17 cellular contexts compared by ENCODE assay signal in genomic region chr14:61841145-61841544, GRCh38. TPM values are rescaled to one million over a fixed set of nuclear protein-coding genes. Genes with fewer than 3 reads are reported as not detected.
DNase-seq lines count a peak whose midpoint lies in the region; ATAC-seq and TF ChIP-seq lines count a peak whose summit lies in the region.
"Had no signal": no experiment of that assay in that cellular context is flagged by ENCODE, and none has a peak within 500 bp of the region (broad histone marks: within the 10 kb centered on the region; RNA-seq: fewer than 3 reads in every experiment).

No MANE protein-coding gene starts in this region.

- H3K36me3 ChIP-seq in GM23248 (ENCODE audit: low read depth) = no peaks in the 10 kb centered on the region
- H3K36me3 ChIP-seq in SK-N-SH (replicated peaks in 1 of 2; ENCODE audit: control insufficient read depth in 1 of 2, insufficient read depth in 2 of 2, low read length in 1 of 2) = no peaks in the 10 kb centered on the region
- H3K36me3 ChIP-seq: BLaER1, SJCRH30 had no signal

- no peak for TF ChIP-seq EP300 in SK-N-SH (IDR thresholded peaks at IDR 0.05; ENCODE audit: borderline replicate concordance in 1 of 2, low read depth in 1 of 2, low read length in 1 of 2)

- H3K9me3 ChIP-seq in GM23248 (ENCODE audit: low read depth) = no peaks in the 10 kb centered on the region
- H3K9me3 ChIP-seq in SK-N-SH = no peaks in the 10 kb centered on the region
- H3K9me3 ChIP-seq: SJCRH30 had no signal

- no peaks in the 10 kb centered on the region for H3F3A ChIP-seq in GM23248 (ENCODE audit: insufficient read depth)
- H3F3A ChIP-seq in SK-N-SH (replicated peaks; ENCODE audit: insufficient read depth) = peaks cover 5% of the 10 kb centered on the region

- TF ChIP-seq CTCF in SK-N-SH (IDR thresholded peaks at IDR 0.05) = no peak

- peaks cover 26% of the 10 kb centered on the region for H3K79me2 ChIP-seq in GM23248 (ENCODE audit: insufficient read depth)
- no peaks in the 10 kb centered on the region for H3K79me2 ChIP-seq in SK-N-SH (ENCODE audit: insufficient read depth)

- in situ Hi-C loops in GM23248 (cut with MboI) = no loop called here

- H3K9me2 ChIP-seq in GM23248 (ENCODE audit: insufficient read depth) (no peaks in the 10 kb centered on the region), SK-N-SH (no peaks in the 10 kb centered on the region)

- H4K20me1 ChIP-seq in GM23248 (ENCODE audit: insufficient read depth) (no peaks in the 10 kb centered on the region), SK-N-SH (ENCODE audit: insufficient read depth) (no peaks in the 10 kb centered on the region)
- H4K20me1 ChIP-seq: BLaER1 had no signal

- DNase-seq in GM23248 = peak; percentile 10
- peak; percentile 25 for DNase-seq in NCI-H1105 treated with DMSO at 0.1 percent for 48 hours (lab: John Stamatoyannopoulos, UW)
- DNase-seq in SK-N-SH = peak; percentile 31
- peak; percentile 50 for DNase-seq in foreskin melanocyte
- DNase-seq in putamen (ENCODE audit: low spot score) = no peak
- DNase-seq in HPDE6-E6E7 (ENCODE audit: extremely low spot score) = no peak
- DNase-seq: activated CD8-positive, alpha-beta T cell treated with anti-CD3 and anti-CD28 coated beads, Interleukin-2, amount 10 ng/mL, durations not matched to agents 7 days and 5 days; effector memory CD4-positive, alpha-beta T cell; mesendoderm; NCI-H526; stimulated activated CD4-positive, alpha-beta T cell treated with anti-CD3 and anti-CD28 coated beads, Interleukin-4, amount 100 ng/mL, for 24 hours had no signal

- no peak for ATAC-seq in HG03280 (IDR thresholded peaks at IDR 0.05; ENCODE audit: unreplicated experiment)
- ATAC-seq: activated CD8-positive, alpha-beta T cell treated with anti-CD3 and anti-CD28 coated beads, Interleukin-2, amount 10 ng/mL, durations not matched to agents 7 days and 5 days had no signal

- H3K27me3 ChIP-seq in GM23248 (replicated peaks; ENCODE audit: insufficient read depth) = 0 out of 2 replicates have a peak, but pooled peaks cover 6% of the 10 kb centered on the region
- no peaks in the 10 kb centered on the region for H3K27me3 ChIP-seq in SK-N-SH (ENCODE audit: insufficient read depth)
- H3K27me3 ChIP-seq: BLaER1, SJCRH30 had no signal

- CTCF ChIA-PET in SK-N-SH (lab: Yijun Ruan, JAX) = interaction anchor here (0.8 to 6.5 kb wide), 6 partner anchors 53 to 545 kb away, joined by 3 to 117 read pairs (median 3); no protein-coding TSS in a partner anchor

- POLR2A ChIA-PET in SK-N-SH (lab: Yijun Ruan, JAX) = no interaction called here

- H2AFZ ChIP-seq in GM23248 = no peak overlapping the region
- no peak overlapping the region for H2AFZ ChIP-seq in SK-N-SH (ENCODE audit: low read depth)

- H3K4me3 ChIP-seq in GM23248 (no peak overlapping the region), SK-N-SH (ENCODE audit: low read depth in 2 of 2, low read length in 1 of 2) (no peak overlapping the region)
- H3K4me3 ChIP-seq: BLaER1, SJCRH30, skin epidermis had no signal

- no peak for TF ChIP-seq RAD21 in SK-N-SH (IDR thresholded peaks at IDR 0.05; ENCODE audit: low read length)

- H3K4me2 ChIP-seq in GM23248 (ENCODE audit: unreplicated experiment) (no peak overlapping the region), SK-N-SH (no peak overlapping the region)
- H3K4me2 ChIP-seq: BLaER1 had no signal

- peaks cover 15% of the 10 kb centered on the region for H3K4me1 ChIP-seq in GM23248 (ENCODE audit: insufficient read depth)
- H3K4me1 ChIP-seq in SK-N-SH (ENCODE audit: control insufficient read depth in 1 of 2, insufficient read depth in 2 of 2, low read depth in 1 of 2, low read length in 1 of 2) = peaks cover 0 to 3% of the 10 kb centered on the region in 2 experiments; a peak in 3 of 4 replicates
- H3K4me1 ChIP-seq: SJCRH30 had no signal

- H3K27ac ChIP-seq in GM23248 (no peak overlapping the region), SK-N-SH (ENCODE audit: low read depth in 2 of 2, low read length in 1 of 2) (no peak overlapping the region)
- H3K27ac ChIP-seq: BLaER1, SJCRH30, skin epidermis had no signal

- H3K9ac ChIP-seq in GM23248 (no peak overlapping the region), SK-N-SH (no peak overlapping the region)
- H3K9ac ChIP-seq: BLaER1 had no signal

TF ChIP-seq in SK-N-SH, 30 proteins besides CTCF, POLR2A, EP300 and RAD21:
- TF ChIP-seq IRF3 (IDR thresholded peaks at IDR 0.05; ENCODE audit: low read depth, low read length) (no peak), FOXJ3 (CRISPR knock-in tag; IDR thresholded peaks at IDR 0.05) (no peak), CHD2 (IDR thresholded peaks at IDR 0.05; ENCODE audit: low read length, partially characterized antibody) (no peak), TAF1 (IDR thresholded peaks at IDR 0.05; ENCODE audit: borderline replicate concordance, low read depth, low read length) (no peak), MXI1 (IDR thresholded peaks at IDR 0.05; ENCODE audit: low read depth, low read length) (no peak; the same call in 1 of the 2 replicates), RXRA (IDR thresholded peaks at IDR 0.05; ENCODE audit: borderline replicate concordance, low read depth) (no peak), SIN3A (IDR thresholded peaks at IDR 0.05; ENCODE audit: borderline replicate concordance, low read depth, low read length) (no peak), PBX3 (IDR thresholded peaks at IDR 0.05) (no peak), TCF12 (IDR thresholded peaks at IDR 0.05) (no peak), RCOR1 (IDR thresholded peaks at IDR 0.05; ENCODE audit: low read length) (no peak), MAX (IDR thresholded peaks at IDR 0.05; ENCODE audit: low read depth) (no peak), GATA2 (CRISPR knock-in tag; IDR thresholded peaks at IDR 0.05) (no peak; the same call in 1 of the 2 replicates)

RNA-seq across cellular contexts. Expression of gene SYT16, which starts 28.6 kb away (rescaled TPM):
- 0.32 and 0.51 TPM in 2 replicates for total RNA-seq in GM23248 (2014; rRNA removed; shearing (Covaris generic))
- polyA plus RNA-seq in GM23248 (2016; fragmentation: Nextera tagmentation; extraction: Ambion mirVana) (0.21 and 0.30 TPM in 2 replicates), SK-N-SH (2012; rRNA removed) (0.05 TPM in 2 replicates)
- 0.01 and 0.03 TPM in 2 replicates for polyA plus RNA-seq in SK-N-SH (2012; cell fraction: cytosol; rRNA removed)
- 0.01 TPM in 2 replicates for polyA plus RNA-seq in SK-N-SH (2012; cell fraction: nucleus; rRNA removed)
- total RNA-seq: activated CD8-positive, alpha-beta T cell treated with anti-CD3 and anti-CD28 coated beads, Interleukin-2, amount 10 ng/mL, durations not matched to agents 7 days and 5 days; SJCRH30; subcutaneous adipose tissue; T-helper 2 cell treated with Interferon-gamma antibody and Interleukin-4, amounts not matched to agents 100 ng/mL and 5 ng/mL, for 36 hours had no signal

Comparison
In these comparisons a context has a peak if more than half of its experiments do, and no peak if none do; other contexts are left out.
1. DNase-seq: peak in GM23248 (single experiment), NCI-H1105 treated with DMSO at 0.1 percent for 48 hours (single experiment), SK-N-SH (single experiment) and foreskin melanocyte (single experiment); none in putamen (single experiment) and HPDE6-E6E7 (single experiment).